8 cellular contexts compared by ENCODE assay signal in the genomic region with DNA sequence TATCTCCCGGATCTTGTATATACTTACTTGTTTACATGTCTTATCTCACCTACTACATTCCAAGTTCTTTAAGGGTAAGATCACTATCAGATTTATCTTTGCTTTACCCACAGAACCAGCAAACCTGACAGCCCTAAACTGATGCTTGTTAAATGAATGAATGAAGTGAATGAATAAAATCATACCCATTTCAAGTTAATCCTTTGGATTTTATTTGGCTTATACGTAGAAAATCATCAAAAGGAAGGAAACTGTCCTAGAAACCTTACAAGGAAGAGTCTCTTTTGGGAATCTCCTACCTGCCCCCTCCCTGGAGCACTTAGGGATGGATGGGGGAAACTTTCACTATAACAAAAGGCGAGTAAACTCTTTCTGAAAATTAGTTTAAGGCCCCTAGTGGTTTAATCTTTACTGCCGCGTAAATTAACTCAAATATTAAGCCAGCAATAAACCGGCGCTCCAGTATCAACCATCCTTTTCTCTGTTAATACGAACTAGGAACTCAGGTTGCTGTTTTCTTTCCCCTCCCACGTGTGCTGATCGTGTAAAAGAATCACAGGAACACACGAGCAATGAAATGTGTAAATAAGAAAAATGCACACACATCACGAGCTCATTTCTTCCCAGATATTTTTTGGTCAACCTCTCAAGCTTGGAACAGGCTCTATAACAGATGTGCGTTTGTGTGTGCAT. TPM values are rescaled to one million over a fixed set of nuclear protein-coding genes. Genes with fewer than 3 reads are reported as not detected.
A peak's percentile ranks its signal among the peaks of the same experiment; 100 is the strongest.
DNase-seq lines count a peak whose midpoint lies in the region; TF ChIP-seq lines count a peak whose summit lies in the region.

No MANE protein-coding gene starts in this region.

- H3K4me1 ChIP-seq in endocrine pancreas (ENCODE audit: control insufficient read depth, insufficient read depth, low read length) (peaks cover 7% of the 10 kb centered on the region), neural progenitor cell (peaks cover 13% of the 10 kb centered on the region)

- no peak overlapping the region for H3K27ac ChIP-seq in neural progenitor cell

- H3K27me3 Mint-ChIP-seq in neural progenitor cell (ENCODE audit: insufficient read depth, low read depth): peaks cover 7% of the 10 kb centered on the region

- peaks cover under 1% of the 10 kb centered on the region for H3K36me3 Mint-ChIP-seq in neural progenitor cell

- peak overlapping the region; percentile 100 for H3K4me3 Mint-ChIP-seq in neural progenitor cell

- peaks cover 36% of the 10 kb centered on the region for H3K79me2 ChIP-seq in neural progenitor cell (ENCODE audit: low read depth)

- peak overlapping the region; percentile 99 for H3K4me3 ChIP-seq in endocrine pancreas (ENCODE audit: control insufficient read depth, insufficient read depth, low read length)
- H3K4me3 ChIP-seq in neural progenitor cell: peak overlapping the region; percentile 92

- H3K27me3 ChIP-seq in endocrine pancreas (ENCODE audit: control insufficient read depth, insufficient read depth, low read length) (no peaks in the 10 kb centered on the region), neural progenitor cell (peaks cover 6% of the 10 kb centered on the region)

- DNase-seq in Daoy (ENCODE audit: low read depth) (peak; percentile 12), OCI-M1 (lab: John Stamatoyannopoulos, UW) (peak; percentile 56), neural progenitor cell (ENCODE audit: low spot score) (no peak), NCI-H446 (lab: John Stamatoyannopoulos, UW) (no peak), amniotic stem cell (lab: John Stamatoyannopoulos, UW) (no peak), SHP77 (lab: John Stamatoyannopoulos, UW) (no peak)
- DNase-seq in stimulated activated CD4-positive, alpha-beta T cell treated with anti-CD3 and anti-CD28 coated beads, Interleukin-2, amount 100 ng/mL, for 48 hours: no peak

- peak overlapping the region; percentile 60 for H3K9ac ChIP-seq in endocrine pancreas (ENCODE audit: control insufficient read depth, insufficient read depth, low read length)
- peak overlapping the region; percentile 78 for H3K9ac ChIP-seq in neural progenitor cell

- peaks cover 3% of the 10 kb centered on the region for H3K9me3 Mint-ChIP-seq in neural progenitor cell

- peak overlapping the region; percentile 97 for H2AFZ ChIP-seq in neural progenitor cell (replicated peaks)

- peaks cover 22% of the 10 kb centered on the region for H3K4me1 Mint-ChIP-seq in neural progenitor cell

- peaks cover 12% of the 10 kb centered on the region for H4K20me1 ChIP-seq in neural progenitor cell (ENCODE audit: low read depth)

- H3K4me2 ChIP-seq in neural progenitor cell: peak overlapping the region; percentile 95

- H3K9me3 ChIP-seq in endocrine pancreas (ENCODE audit: control insufficient read depth, low read length) (no peaks in the 10 kb centered on the region), neural progenitor cell (ENCODE audit: low read depth) (no peaks in the 10 kb centered on the region)

- H3F3A ChIP-seq in neural progenitor cell (ENCODE audit: low read depth): peaks cover 31% of the 10 kb centered on the region

- no peak for TF ChIP-seq CTCF in neural progenitor cell (IDR thresholded peaks at IDR 0.05)

- H3K27ac Mint-ChIP-seq in neural progenitor cell: peak overlapping the region; percentile 6

- H3K36me3 ChIP-seq in endocrine pancreas (ENCODE audit: control insufficient read depth, insufficient read depth, low read length): no peaks in the 10 kb centered on the region
- H3K36me3 ChIP-seq in neural progenitor cell: no peaks in the 10 kb centered on the region

RNA-seq across cellular contexts. Expression of a gene that starts 1.2 kb away (rescaled TPM):
- 26.9 and 34.1 TPM in 2 replicates for total RNA-seq in Daoy (2014; rRNA removed; shearing (Covaris generic))
- total RNA-seq in neural progenitor cell (ENCODE audit: low replicate concordance): 44.3 and 60.9 TPM in 2 replicates

Comparison
In these comparisons a context has a peak if more than half of its experiments do, and no peak if none do; other contexts are left out.
1. DNase-seq: peak in Daoy (single experiment) and OCI-M1 (single experiment); none in neural progenitor cell (single experiment), stimulated activated CD4-positive, alpha-beta T cell treated with anti-CD3 and anti-CD28 coated beads, Interleukin-2, amount 100 ng/mL, for 48 hours (0 of 2), NCI-H446 (0 of 2), amniotic stem cell (single experiment) and SHP77 (0 of 2).